ENCODE assay signal across 8 cellular contexts in the genomic region with DNA sequence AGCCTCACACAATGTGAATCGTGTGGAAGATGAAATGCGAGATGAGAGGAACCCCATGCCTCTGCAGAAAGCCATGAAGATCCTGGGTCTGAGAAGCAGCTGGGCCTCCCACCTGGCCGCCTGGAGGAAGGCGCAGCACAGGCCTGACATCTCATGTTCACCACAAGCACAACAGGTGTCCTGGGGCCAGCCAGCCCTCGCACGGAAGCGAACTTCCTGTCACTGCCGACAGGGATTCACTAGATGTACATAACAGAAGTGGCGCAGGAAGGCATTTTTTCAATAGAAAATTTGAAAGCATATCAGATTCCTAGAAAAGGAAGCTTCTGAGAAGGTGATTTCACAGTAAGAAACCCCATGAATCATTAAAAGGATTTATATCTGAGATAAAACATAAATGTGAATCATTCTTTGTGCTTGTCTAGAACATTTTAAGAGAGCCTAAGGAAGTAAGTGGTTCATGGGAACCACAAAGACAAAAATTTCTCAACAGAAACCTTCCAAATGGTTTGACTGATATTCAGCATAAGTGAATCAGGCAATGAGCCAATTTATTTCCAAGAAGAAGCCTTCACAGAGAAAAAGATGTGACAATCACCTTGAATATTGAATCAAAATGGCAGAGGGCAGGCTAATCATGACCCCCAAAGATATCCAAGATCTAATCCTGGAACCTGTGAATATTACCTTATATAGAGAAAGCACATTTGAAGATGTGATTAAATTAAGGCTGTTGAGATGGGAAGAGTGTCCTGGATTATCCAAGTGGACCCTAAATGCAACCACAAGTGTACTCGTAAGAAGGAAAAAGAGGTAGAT.
DNase-seq lines count a peak whose midpoint lies in the region; ATAC-seq and TF ChIP-seq lines count a peak whose summit lies in the region.

No MANE protein-coding gene starts in this region.

- H3K27me3 ChIP-seq in vagina, result no peaks in the 10 kb centered on the region

- no peak overlapping the region for H3K4me3 ChIP-seq in vagina

- no peak for TF ChIP-seq POLR2A in vagina (IDR thresholded peaks at IDR 0.05)

- intact Hi-C loops in vagina (cut with DNase I), result no loop called here

- no peak for TF ChIP-seq CTCF in vagina (IDR thresholded peaks at IDR 0.05)

- DNase-seq in SHP77 treated with DMSO at 0.1 percent for 48 hours (lab: John Stamatoyannopoulos, UW) (peak; percentile 37), D341Med (ENCODE audit: low spot score) (no peak), vagina (ENCODE audit: extremely low spot score in 2 of 2) (no peak), NCI-H345 treated with DMSO at 0.1 percent for 48 hours (lab: John Stamatoyannopoulos, UW; ENCODE audit: unreplicated experiment) (no peak)
- peak in 3 of 4 experiments; percentile 13 to 31 (median 22) for DNase-seq in activated naive CD4-positive, alpha-beta T cell (lab: John Stamatoyannopoulos, UW)
- DNase-seq in stimulated activated CD4-positive, alpha-beta T cell treated with anti-CD3 and anti-CD28 coated beads, Interleukin-15, amount 100 ng/mL, for 1 hour (ENCODE audit: low read depth in 1 of 2, low spot score in 1 of 2), result peak; percentile 36 to 63

- H3K9me3 ChIP-seq in vagina, result no peaks in the 10 kb centered on the region

- H3K4me1 ChIP-seq in vagina, result no peaks in the 10 kb centered on the region

- H3K27ac ChIP-seq in vagina, result no peak overlapping the region

- H3K36me3 ChIP-seq in vagina, result no peaks in the 10 kb centered on the region

- peak; percentile 97 for ATAC-seq in GM18873 (IDR thresholded peaks at IDR 0.05; ENCODE audit: low FRiP score, unreplicated experiment)
- ATAC-seq in HG02943 (IDR thresholded peaks at IDR 0.05; ENCODE audit: low read depth, unreplicated experiment), result peak; percentile 98

Comparison
In these comparisons a context has a peak if more than half of its experiments do, and no peak if none do; other contexts are left out.
1. DNase-seq: peak in SHP77 treated with DMSO at 0.1 percent for 48 hours (single experiment), activated naive CD4-positive, alpha-beta T cell (3 of 4) and stimulated activated CD4-positive, alpha-beta T cell treated with anti-CD3 and anti-CD28 coated beads, Interleukin-15, amount 100 ng/mL, for 1 hour (2 of 2); none in D341Med (single experiment), vagina (0 of 2) and NCI-H345 treated with DMSO at 0.1 percent for 48 hours (single experiment).